In genomic region chr19:17784201-17785008, GRCh38 we compare ENCODE assay signal across 8 cellular contexts. TPM values are rescaled to one million over a fixed set of nuclear protein-coding genes. Genes with fewer than 3 reads are reported as not detected.
A peak's percentile ranks its signal among the peaks of the same experiment; 100 is the strongest.
DNase-seq lines count a peak whose midpoint lies in the region; ATAC-seq and TF ChIP-seq lines count a peak whose summit lies in the region.

No MANE protein-coding gene starts in this region.

- no peaks in the 10 kb centered on the region for H3K9me3 Mint-ChIP-seq in Caco-2 (ENCODE audit: unreplicated experiment)

- no peaks in the 10 kb centered on the region for H3K9me1 ChIP-seq in IMR-90 (ENCODE audit: insufficient read depth, low read length)

- H2BK20ac ChIP-seq in IMR-90 (ENCODE audit: low read depth, low read length), result no peak overlapping the region

- peak overlapping the region; percentile 72 for H2AFZ ChIP-seq in IMR-90 (replicated peaks; ENCODE audit: low read length, poor library complexity)
- H2AFZ ChIP-seq in parathyroid adenoma, result peak overlapping the region; percentile 74

- no peaks in the 10 kb centered on the region for H3K36me3 Mint-ChIP-seq in Caco-2 (ENCODE audit: insufficient read depth, unreplicated experiment)

- no peak overlapping the region for H4K91ac ChIP-seq in IMR-90 (ENCODE audit: insufficient read depth, low read depth, low read length)

- no peak overlapping the region for H3K23ac ChIP-seq in IMR-90 (ENCODE audit: low read depth, low read length)

- WGBS in IMR-90 (ENCODE audit: extremely low coverage in 2 of 2, insufficient read length in 1 of 2), 2 experiments, result 74% methylated on average over 6 of the region's 32 CpGs; no CpG with 5 or more reads in 1 of the 2 experiments
- WGBS in transverse colon (ENCODE audit: low coverage in 1 of 2), 2 donors, result 46% methylated on average over 25 of the region's 32 CpGs; no CpG with 5 or more reads in 1 of the 2 donors

- intact Hi-C loops in Caco-2 (cut with micrococcal nuclease; ENCODE audit: unreplicated experiment) (no loop called here), IMR-90 (cut with micrococcal nuclease) (loop anchor here (10.0 kb wide), 1 partner anchor 70 kb away; the partner anchor contains the start of gene RPL18A), transverse colon (cut with DNase I; ENCODE audit: low total_unique reads) (no loop called here)

- no peak overlapping the region for H2AK9ac ChIP-seq in IMR-90 (replicated peaks; ENCODE audit: low read depth, low read length, poor library complexity)

- no peak overlapping the region for H3K14ac ChIP-seq in IMR-90 (replicated peaks; ENCODE audit: low read depth, low read length)

- no peak overlapping the region for H3K4ac ChIP-seq in IMR-90 (ENCODE audit: low read depth, low read length)

- no peak for TF ChIP-seq EP300 in transverse colon (IDR thresholded peaks at IDR 0.05; ENCODE audit: low read depth)

- H3K9me3 ChIP-seq in Caco-2, result no peaks in the 10 kb centered on the region
- no peaks in the 10 kb centered on the region for H3K9me3 ChIP-seq in IMR-90 (ENCODE audit: control insufficient read depth, insufficient read depth, low read length)
- no peaks in the 10 kb centered on the region for H3K9me3 ChIP-seq in parathyroid adenoma (ENCODE audit: control insufficient read depth, low read length)
- no peaks in the 10 kb centered on the region for H3K9me3 ChIP-seq in transverse colon

- no peak overlapping the region for H4K5ac ChIP-seq in IMR-90 (ENCODE audit: low read depth, low read length)

- no peaks in the 10 kb centered on the region for H3K27me3 ChIP-seq in Caco-2 (replicated peaks; ENCODE audit: control insufficient read depth, insufficient read depth, low read length)
- H3K27me3 ChIP-seq in IMR-90 (ENCODE audit: control insufficient read depth, insufficient read depth, low read length), result peaks cover 2% of the 10 kb centered on the region; the same call in 1 of the 2 replicates
- no peaks in the 10 kb centered on the region for H3K27me3 ChIP-seq in parathyroid adenoma (ENCODE audit: control insufficient read depth, insufficient read depth, low read length)
- H3K27me3 ChIP-seq in transverse colon, result peaks cover 12% of the 10 kb centered on the region

- H3K4me3 ChIP-seq in Caco-2 (ENCODE audit: low read depth, low read length), result no peak overlapping the region
- no peak overlapping the region for H3K4me3 ChIP-seq in IMR-90 (ENCODE audit: insufficient read depth, low read depth, low read length)
- no peak overlapping the region for H3K4me3 ChIP-seq in foreskin fibroblast (ENCODE audit: low read depth in 1 of 2, low read length in 2 of 2)
- no peak overlapping the region for H3K4me3 ChIP-seq in parathyroid adenoma (ENCODE audit: low read depth, low read length)
- no peak overlapping the region for H3K4me3 ChIP-seq in transverse colon

- dilution Hi-C loops in IMR-90 (cut with HindIII; ENCODE audit: low sequenced_read_pairs, unreplicated experiment), result no loop called here

- POLR2A ChIA-PET in Caco-2 (lab: Charles Lee), result no interaction called here
- POLR2A ChIA-PET in IMR-90 (lab: Charles Lee; ENCODE audit: unreplicated experiment), result no interaction called here

- H3K27ac Mint-ChIP-seq in Caco-2 (ENCODE audit: unreplicated experiment), result no peak overlapping the region

- H3K4me2 ChIP-seq in IMR-90 (ENCODE audit: low read depth, low read length) (no peak overlapping the region; the same call in 1 of the 2 replicates), parathyroid adenoma (ENCODE audit: low read length) (no peak overlapping the region)

- TF ChIP-seq RAD21 in IMR-90 (IDR thresholded peaks at IDR 0.05; ENCODE audit: low read length), result peak; percentile 57

- H3K27ac ChIP-seq in IMR-90 (ENCODE audit: insufficient read depth, low read length), result no peak overlapping the region
- no peak overlapping the region for H3K27ac ChIP-seq in parathyroid adenoma
- no peak overlapping the region for H3K27ac ChIP-seq in transverse colon

- no peak overlapping the region for H2BK120ac ChIP-seq in IMR-90 (ENCODE audit: low read depth, low read length)

- peaks cover 2% of the 10 kb centered on the region for H3K27me3 Mint-ChIP-seq in Caco-2 (ENCODE audit: insufficient read depth, unreplicated experiment)

- no peak overlapping the region for H2BK15ac ChIP-seq in IMR-90 (ENCODE audit: low read depth, low read length)

- peak; percentile 95 for ATAC-seq in IMR-90 (ENCODE audit: low read depth)
- ATAC-seq in HG02798 (IDR thresholded peaks at IDR 0.05; ENCODE audit: poor library complexity, unreplicated experiment), result no peak

- no peak overlapping the region for H3K4me3 Mint-ChIP-seq in Caco-2 (ENCODE audit: unreplicated experiment)

- H2AK5ac ChIP-seq in IMR-90 (ENCODE audit: low read depth, low read length), result no peak overlapping the region

- in situ Hi-C loops in IMR-90 (cut with MboI; ENCODE audit: low sequenced_read_pairs) (no loop called here), transverse colon (cut with MboI; ENCODE audit: low pct_ligation_motif_present in 1 of 4, low pct_unique_long_range_greater_than_20kb in 1 of 4, low sequenced_read_pairs in 3 of 4) (no loop called here)

- H3K36me3 ChIP-seq in Caco-2 (ENCODE audit: control insufficient read depth, insufficient read depth, low read length), result no peaks in the 10 kb centered on the region
- no peaks in the 10 kb centered on the region for H3K36me3 ChIP-seq in IMR-90 (ENCODE audit: control insufficient read depth, insufficient read depth, low read length)
- H3K36me3 ChIP-seq in parathyroid adenoma (ENCODE audit: control insufficient read depth, insufficient read depth, low read length), result no peaks in the 10 kb centered on the region
- H3K36me3 ChIP-seq in transverse colon, result no peaks in the 10 kb centered on the region

- TF ChIP-seq CTCF in Caco-2 (IDR thresholded peaks at IDR 0.05; ENCODE audit: insufficient read depth in 1 of 2, low read depth in 1 of 2, low read length in 1 of 2, severe bottlenecking in 1 of 2, unreplicated experiment in 1 of 2) (peak; percentile 43 to 75), IMR-90 (conservative IDR thresholded peaks at IDR 0.05; ENCODE audit: low read depth, low read length) (peak; percentile 69), foreskin fibroblast (IDR thresholded peaks at IDR 0.05; ENCODE audit: low read depth, low read length) (peak; percentile 79), parathyroid adenoma (IDR thresholded peaks at IDR 0.05) (peak; percentile 68), transverse colon (IDR thresholded peaks at IDR 0.05) (peak; percentile 74 to 83 (median 79))

- no peaks in the 10 kb centered on the region for H4K20me1 ChIP-seq in IMR-90 (ENCODE audit: insufficient read depth, low read length)

- no peaks in the 10 kb centered on the region for H3K4me1 Mint-ChIP-seq in Caco-2 (ENCODE audit: low read depth, unreplicated experiment)

- H2BK5ac ChIP-seq in IMR-90 (ENCODE audit: low read depth, low read length, poor library complexity, severe bottlenecking), result no peak overlapping the region

- peak in 1 of 2 experiments; percentile 51 for DNase-seq in Caco-2
- peak; percentile 36 for DNase-seq in IMR-90
- DNase-seq in RKO (ENCODE audit: low spot score), result peak; percentile 57
- peak; percentile 46 for DNase-seq in activated T-helper 1 cell treated with Interleukin-2 at 50 U/mL for 16 hours (ENCODE audit: low read depth)
- DNase-seq in foreskin fibroblast, result peak in 1 of 2 donors; percentile 75
- DNase-seq in transverse colon, result peak; percentile 76

- H4K8ac ChIP-seq in IMR-90 (ENCODE audit: low read depth in 2 of 2, low read length in 2 of 2), result no peak overlapping the region

- BruUV-seq in Caco-2 (replicated peaks; lab: Mats Ljungman, UMichigan) (no TSS peak), IMR-90 (replicated peaks; lab: Mats Ljungman, UMichigan) (no TSS peak)

- CTCF ChIA-PET in Caco-2 (lab: Charles Lee), result no interaction called here
- CTCF ChIA-PET in IMR-90 (lab: Yijun Ruan, JAX), result interaction anchor here (0.6 kb wide), 1 partner anchor 719 kb away, joined by 3 read pairs; no protein-coding TSS in a partner anchor

- no peaks in the 10 kb centered on the region for H3K79me2 ChIP-seq in parathyroid adenoma

- H3K56ac ChIP-seq in IMR-90 (ENCODE audit: extremely low read depth, insufficient read depth, low read length), result no peak overlapping the region

- H3K79me1 ChIP-seq in IMR-90 (ENCODE audit: low read depth in 1 of 2, low read length in 2 of 2), result no peaks in the 10 kb centered on the region

- TF ChIP-seq POLR2A in IMR-90 (IDR thresholded peaks at IDR 0.05; ENCODE audit: low read depth, low read length), result no peak
- TF ChIP-seq POLR2A in transverse colon (IDR thresholded peaks at IDR 0.05), result no peak

- H3K9ac ChIP-seq in IMR-90 (ENCODE audit: low read depth, low read length) (no peak overlapping the region), parathyroid adenoma (no peak overlapping the region)

- no peaks in the 10 kb centered on the region for H3K4me1 ChIP-seq in Caco-2
- H3K4me1 ChIP-seq in IMR-90 (ENCODE audit: control insufficient read depth, insufficient read depth, low read length), result no peaks in the 10 kb centered on the region
- H3K4me1 ChIP-seq in parathyroid adenoma, result no peaks in the 10 kb centered on the region
- H3K4me1 ChIP-seq in transverse colon, result peaks cover 0 to 3% (median 0%) of the 10 kb centered on the region in 4 donors

- no peak overlapping the region for H3K18ac ChIP-seq in IMR-90 (ENCODE audit: low read depth, low read length)

TF ChIP-seq in IMR-90, 13 proteins besides CTCF, POLR2A, EP300 and RAD21:
- TF ChIP-seq FOS (IDR thresholded peaks at IDR 0.05; ENCODE audit: low read depth, low read length) (no peak), MAFK (IDR thresholded peaks at IDR 0.05; ENCODE audit: low read depth, low read length) (no peak), SMC3 (IDR thresholded peaks at IDR 0.05; ENCODE audit: low read depth, low read length) (peak; percentile 59), MXI1 (IDR thresholded peaks at IDR 0.05; ENCODE audit: borderline replicate concordance, low read depth, low read length) (no peak)

RNA-seq across cellular contexts. Expression of gene B3GNT3, which starts 10.5 kb away (rescaled TPM):
- 2.8 and 4.6 TPM in 2 replicates for total RNA-seq in Caco-2 (2022)
- total RNA-seq in IMR-90 (2012; rRNA removed), result not detected in 2 replicates
- not detected in 2 replicates for polyA plus RNA-seq in IMR-90 (2012; rRNA removed)
- not detected in 2 replicates for polyA plus RNA-seq in IMR-90 (2012; cell fraction: cytosol; rRNA removed)
- polyA plus RNA-seq in IMR-90 (2012; cell fraction: nucleus; rRNA removed; ENCODE audit: low replicate concordance), result not detected in 2 replicates
- total RNA-seq in transverse colon, result 100 to 1,000 TPM in 3 of 4 donors, 10 to 100 TPM in 1; 52.1 to 180 (median 144) TPM

RNA-seq across cellular contexts. Expression of gene FCHO1, which starts 33.1 kb away (rescaled TPM):
- total RNA-seq in Caco-2 (2022), result 0.35 and 0.39 TPM in 2 replicates
- 0.18 and 0.28 TPM in 2 replicates for total RNA-seq in IMR-90 (2012; rRNA removed)
- polyA plus RNA-seq in IMR-90 (2012; rRNA removed), result 1.0 and 1.7 TPM in 2 replicates
- 0.63 and 0.81 TPM in 2 replicates for polyA plus RNA-seq in IMR-90 (2012; cell fraction: cytosol; rRNA removed)
- polyA plus RNA-seq in IMR-90 (2012; cell fraction: nucleus; rRNA removed; ENCODE audit: low replicate concordance), result 0.48 and 1.2 TPM in 2 replicates
- total RNA-seq in transverse colon, result 10 to 100 TPM in 1 of 4 donors, 1 to 10 TPM in 2, under 1 TPM in 1; 0.60 to 26.9 (median 3.8) TPM

RNA-seq across cellular contexts. Expression of gene INSL3, which starts 36.9 kb away (rescaled TPM):
- not detected in 2 replicates for total RNA-seq in Caco-2 (2022)
- not detected in 2 replicates for total RNA-seq in IMR-90 (2012; rRNA removed)
- polyA plus RNA-seq in IMR-90 (2012; rRNA removed), result not detected in 2 replicates
- polyA plus RNA-seq in IMR-90 (2012; cell fraction: cytosol; rRNA removed), result 0.09 TPM in 1 of 2 replicates, not detected in the other
- polyA plus RNA-seq in IMR-90 (2012; cell fraction: nucleus; rRNA removed; ENCODE audit: low replicate concordance), result 0.21 and 0.27 TPM in 2 replicates
- total RNA-seq in transverse colon, result not detected
